ENCODE assay signal across 18 cellular contexts in genomic region chr12:106982229-106982628, GRCh38.
"Had no signal": no experiment of that assay in that cellular context is flagged by ENCODE, and none has a peak within 500 bp of the region (broad histone marks: within the 10 kb centered on the region; RNA-seq: fewer than 3 reads in every experiment).

No MANE protein-coding gene starts in this region.

- DNase-seq: activated CD4-positive, alpha-beta T cell treated with anti-CD3 and anti-CD28 coated beads for 1 hour; activated CD4-positive, alpha-beta T cell treated with anti-CD3 and anti-CD28 coated beads, Interleukin-2, amount 50 U/mL, for 4 hours; activated naive CD4-positive, alpha-beta T cell treated with anti-CD3 and anti-CD28 coated beads for 36 hours; cerebellar nuclear complex; dermis blood vessel endothelial cell; effector memory CD8-positive, alpha-beta T cell; foreskin melanocyte; hypothalamus; midbrain; right cardiac atrium; SW 1271; upper lobe of right lung; WERI-Rb-1 had no signal

- H3K4me3 Mint-ChIP-seq: activated naive CD4-positive, alpha-beta T cell treated with anti-CD3 and anti-CD28 coated beads for 36 hours; effector memory CD8-positive, alpha-beta T cell had no signal

- H3K27me3 Mint-ChIP-seq: effector memory CD8-positive, alpha-beta T cell had no signal

- H3K9me3 Mint-ChIP-seq: effector memory CD8-positive, alpha-beta T cell had no signal

- H3K27me3 ChIP-seq: upper lobe of right lung had no signal

- H3K4me1 ChIP-seq: prostate gland had no signal

- H3K9me3 ChIP-seq: prostate gland, thoracic aorta, upper lobe of right lung had no signal

- H3K27ac Mint-ChIP-seq: activated naive CD4-positive, alpha-beta T cell treated with anti-CD3 and anti-CD28 coated beads for 36 hours; activated T-helper 2 cell treated with anti-CD3 and anti-CD28 coated beads, Interferon-gamma antibody, Interleukin-2, Interleukin-4, amounts not matched to agents 10 μg/mL and 5 μg/mL and 100 μg/mL, durations not matched to agents 14 hours and 24 hours and 36 hours had no signal

- H3K4me3 ChIP-seq: lung, prostate gland, skin epidermis, thoracic aorta, upper lobe of right lung had no signal

- H3K36me3 ChIP-seq: prostate gland, thoracic aorta had no signal
